Comparison of ENCODE assay signal across 8 cellular contexts in genomic region chr5:139638090-139638735, GRCh38. TPM values are rescaled to one million over a fixed set of nuclear protein-coding genes. Genes with fewer than 3 reads are reported as not detected.
DNase-seq lines count a peak whose midpoint lies in the region; ATAC-seq and TF ChIP-seq lines count a peak whose summit lies in the region.

No MANE protein-coding gene starts in this region.

- H3K27me3 Mint-ChIP-seq in CD4-positive, alpha-beta memory T cell, result no peaks in the 10 kb centered on the region

- H3K27ac Mint-ChIP-seq in CD4-positive, alpha-beta memory T cell, result peak overlapping the region in 5 of 7 donors; percentile 25 to 73 (median 35)

- no peaks in the 10 kb centered on the region for H3K36me3 ChIP-seq in CD4-positive, alpha-beta memory T cell (ENCODE audit: insufficient read depth, low read length)
- H3K36me3 ChIP-seq in iPS DF 6.9 (ENCODE audit: control insufficient read depth, insufficient read depth, low read length), result no peaks in the 10 kb centered on the region

- intact Hi-C loops in CD4-positive, alpha-beta memory T cell (cut with micrococcal nuclease), result loop anchor here (5.0 kb wide), 2 partner anchors 109 to 216 kb away; no protein-coding TSS in a partner anchor

- no peak for DNase-seq in CD4-positive, alpha-beta memory T cell
- peak; percentile 41 for DNase-seq in NCI-H2107 (lab: John Stamatoyannopoulos, UW)
- DNase-seq in astrocyte of the spinal cord (ENCODE audit: low read depth, low spot score), result peak; percentile 73
- DNase-seq in iPS DF 6.9 (ENCODE audit: low read depth, low spot score), result no peak
- DNase-seq in retina, result peak; percentile 86
- DNase-seq in T-helper 1 cell, result no peak

- peak overlapping the region in 7 of 8 donors; percentile 21 to 67 (median 47) for H3K4me3 Mint-ChIP-seq in CD4-positive, alpha-beta memory T cell

- no peak for TF ChIP-seq CTCF in astrocyte of the spinal cord (IDR thresholded peaks at IDR 0.05; ENCODE audit: low read depth, low read length)

- H3K4me1 ChIP-seq in CD4-positive, alpha-beta memory T cell (ENCODE audit: insufficient read depth, low read length), result peaks cover 24% of the 10 kb centered on the region
- H3K4me1 ChIP-seq in iPS DF 6.9 (ENCODE audit: control insufficient read depth, insufficient read depth, low read length), result peaks cover 31% of the 10 kb centered on the region

- H3K9me3 ChIP-seq in CD4-positive, alpha-beta memory T cell (ENCODE audit: control insufficient read depth in 1 of 2, low read length in 2 of 2), result no peaks in the 10 kb centered on the region
- no peaks in the 10 kb centered on the region for H3K9me3 ChIP-seq in iPS DF 6.9 (ENCODE audit: control insufficient read depth, insufficient read depth, low read length)

- no peak for ATAC-seq in GM21526 (IDR thresholded peaks at IDR 0.05; ENCODE audit: low FRiP score, unreplicated experiment)

- peaks cover 1 to 2% of the 10 kb centered on the region in 2 donors for H3K36me3 Mint-ChIP-seq in CD4-positive, alpha-beta memory T cell

- no peak overlapping the region for H3K27ac ChIP-seq in CD4-positive, alpha-beta memory T cell (ENCODE audit: low read depth, low read length)
- H3K27ac ChIP-seq in iPS DF 6.9 (ENCODE audit: low read length), result no peak overlapping the region

- no peaks in the 10 kb centered on the region for H3K9me3 Mint-ChIP-seq in CD4-positive, alpha-beta memory T cell

- no peak overlapping the region for H3K4me3 ChIP-seq in CD4-positive, alpha-beta memory T cell (ENCODE audit: low read length in 2 of 2)
- no peak overlapping the region for H3K4me3 ChIP-seq in astrocyte of the spinal cord (ENCODE audit: low read depth, low read length)
- H3K4me3 ChIP-seq in iPS DF 6.9 (ENCODE audit: low read length), result peak overlapping the region; percentile 64; the same call in 1 of the 2 replicates

- in situ Hi-C loops in astrocyte of the spinal cord (cut with HindIII; ENCODE audit: low sequenced_read_pairs), result loop anchor here (25.0 kb wide), 1 partner anchor 124 kb away; no protein-coding TSS in a partner anchor

- H3K27me3 ChIP-seq in CD4-positive, alpha-beta memory T cell (ENCODE audit: insufficient read depth, low read length), result no peaks in the 10 kb centered on the region
- H3K27me3 ChIP-seq in iPS DF 6.9 (ENCODE audit: control insufficient read depth, insufficient read depth, low read length), result no peaks in the 10 kb centered on the region

- no CpG with 5 or more reads among the region's 23 CpGs for whole genome bisulfite sequencing in iPS DF 6.9 (ENCODE audit: insufficient coverage, insufficient read length)

- peaks cover 21 to 45% (median 36%) of the 10 kb centered on the region in 4 donors for H3K4me1 Mint-ChIP-seq in CD4-positive, alpha-beta memory T cell

- peak; percentile 23 for TF ChIP-seq POLR2A in GM18526 (IDR thresholded peaks at IDR 0.05; ENCODE audit: extremely low read depth, insufficient read length)

- POLR2A ChIA-PET in CD4-positive, alpha-beta memory T cell (lab: Charles Lee; ENCODE audit: partially characterized antibody), result interaction anchor here (1.0 to 3.9 kb wide), 5 partner anchors 10 to 127 kb away, joined by 3 to 28 read pairs (median 7); partner anchors contain the start of genes CXXC5 and UBE2D2

- CTCF ChIA-PET in CD4-positive, alpha-beta memory T cell (lab: Charles Lee; ENCODE audit: partially characterized antibody), result interaction anchor here (0.9 to 8.6 kb wide), 8 partner anchors 13 to 132 kb away, joined by 3 to 99 read pairs (median 4); no protein-coding TSS in a partner anchor

RNA-seq across cellular contexts. Expression of gene CXXC5, which starts 9.9 kb away (rescaled TPM):
- total RNA-seq in CD4-positive, alpha-beta memory T cell, result 1 to 10 TPM; 1.6 to 3.6 TPM
- 1 to 10 TPM; 2.7 to 5.5 TPM for polyA plus RNA-seq in CD4-positive, alpha-beta memory T cell

Comparison
In these comparisons a context has a peak if more than half of its experiments do, and no peak if none do; other contexts are left out.
1. DNase-seq: peak in NCI-H2107 (single experiment), astrocyte of the spinal cord (single experiment) and retina (single experiment); none in CD4-positive, alpha-beta memory T cell (0 of 5), iPS DF 6.9 (single experiment) and T-helper 1 cell (0 of 5).